Comparison of ENCODE assay signal across 19 cellular contexts in genomic region chrX:79719568-79720231, GRCh38.
DNase-seq lines count a peak whose midpoint lies in the region; ATAC-seq and TF ChIP-seq lines count a peak whose summit lies in the region.
"Had no signal": no experiment of that assay in that cellular context is flagged by ENCODE, and none has a peak within 500 bp of the region (broad histone marks: within the 10 kb centered on the region; RNA-seq: fewer than 3 reads in every experiment).

No MANE protein-coding gene starts in this region.

- H3K27me3 ChIP-seq in OCI-LY3 (ENCODE audit: low read depth, low read length) = no peaks in the 10 kb centered on the region
- H3K27me3 ChIP-seq in testis = no peaks in the 10 kb centered on the region
- H3K27me3 ChIP-seq: SJCRH30 had no signal

- H2AFZ ChIP-seq in OCI-LY3 (ENCODE audit: low read depth, low read length) = no peak overlapping the region

- peaks cover 13% of the 10 kb centered on the region for H3K4me1 ChIP-seq in OCI-LY3 (ENCODE audit: low read length)
- no peaks in the 10 kb centered on the region for H3K4me1 ChIP-seq in testis
- H3K4me1 ChIP-seq: A549, SJCRH30 had no signal

- intact Hi-C loops in testis (cut with DNase I; ENCODE audit: low total_unique reads) = no loop called here

- WGBS in testis, 2 donors = 51 to 74% methylated on average over 4 of the region's 4 CpGs

- TF ChIP-seq CTCF in OCI-LY3 (IDR thresholded peaks at IDR 0.05; ENCODE audit: low read depth, low read length) (no peak), testis (IDR thresholded peaks at IDR 0.05) (no peak)

- no peaks in the 10 kb centered on the region for H4K20me1 ChIP-seq in OCI-LY3 (ENCODE audit: insufficient read depth, low read length)

- H3K36me3 ChIP-seq in OCI-LY3 (replicated peaks; ENCODE audit: low read depth, low read length) (no peaks in the 10 kb centered on the region), testis (ENCODE audit: low read depth, missing control alignments) (no peaks in the 10 kb centered on the region)
- H3K36me3 ChIP-seq: SJCRH30 had no signal

- no peaks in the 10 kb centered on the region for H3K9me3 ChIP-seq in OCI-LY3 (ENCODE audit: insufficient read depth, low read length)
- no peaks in the 10 kb centered on the region for H3K9me3 ChIP-seq in testis
- H3K9me3 ChIP-seq: A549, SJCRH30 had no signal

- H3K27ac ChIP-seq in OCI-LY3 (ENCODE audit: low read length) (no peak overlapping the region), testis (no peak overlapping the region)
- H3K27ac ChIP-seq: A549, HL-60, SJCRH30 had no signal

- H3K4me2 ChIP-seq in OCI-LY3 (ENCODE audit: low read length) = peak overlapping the region; percentile 22; the same call in 1 of the 2 replicates
- H3K4me2 ChIP-seq: A549 had no signal

- H3K4me3 ChIP-seq in OCI-LY3 (ENCODE audit: low read length) = no peak overlapping the region
- H3K4me3 ChIP-seq in testis = no peak overlapping the region
- H3K4me3 ChIP-seq: A549, SJCRH30 had no signal

- H3K79me2 ChIP-seq in OCI-LY3 (ENCODE audit: low read length) = no peaks in the 10 kb centered on the region

- TF ChIP-seq POLR2A in testis (IDR thresholded peaks at IDR 0.05) = no peak

- DNase-seq in left lobe of liver (ENCODE audit: low spot score) (no peak), testis (no peak), kidney tubule cell (ENCODE audit: low spot score) (no peak), ecto neural progenitor cell (ENCODE audit: low spot score) (no peak)
- DNase-seq: DND-41, KBM-7, NCI-H1092, NCI-H1436, NCI-H187 treated with DMSO at 0.1 percent for 48 hours, NCI-H2107, NCI-H69, SJCRH30, T-helper 9 cell had no signal

- H3K9ac ChIP-seq in OCI-LY3 (ENCODE audit: low read length) = no peak overlapping the region

- ATAC-seq in GM18517 (IDR thresholded peaks at IDR 0.05; ENCODE audit: unreplicated experiment) (peak; percentile 87), GM19395 (IDR thresholded peaks at IDR 0.05; ENCODE audit: unreplicated experiment) (peak; percentile 68), left lobe of liver (peak; percentile 52)
- ATAC-seq: A549, Panc1 had no signal
